ENCODE assay signal across 12 cellular contexts in the genomic region with DNA sequence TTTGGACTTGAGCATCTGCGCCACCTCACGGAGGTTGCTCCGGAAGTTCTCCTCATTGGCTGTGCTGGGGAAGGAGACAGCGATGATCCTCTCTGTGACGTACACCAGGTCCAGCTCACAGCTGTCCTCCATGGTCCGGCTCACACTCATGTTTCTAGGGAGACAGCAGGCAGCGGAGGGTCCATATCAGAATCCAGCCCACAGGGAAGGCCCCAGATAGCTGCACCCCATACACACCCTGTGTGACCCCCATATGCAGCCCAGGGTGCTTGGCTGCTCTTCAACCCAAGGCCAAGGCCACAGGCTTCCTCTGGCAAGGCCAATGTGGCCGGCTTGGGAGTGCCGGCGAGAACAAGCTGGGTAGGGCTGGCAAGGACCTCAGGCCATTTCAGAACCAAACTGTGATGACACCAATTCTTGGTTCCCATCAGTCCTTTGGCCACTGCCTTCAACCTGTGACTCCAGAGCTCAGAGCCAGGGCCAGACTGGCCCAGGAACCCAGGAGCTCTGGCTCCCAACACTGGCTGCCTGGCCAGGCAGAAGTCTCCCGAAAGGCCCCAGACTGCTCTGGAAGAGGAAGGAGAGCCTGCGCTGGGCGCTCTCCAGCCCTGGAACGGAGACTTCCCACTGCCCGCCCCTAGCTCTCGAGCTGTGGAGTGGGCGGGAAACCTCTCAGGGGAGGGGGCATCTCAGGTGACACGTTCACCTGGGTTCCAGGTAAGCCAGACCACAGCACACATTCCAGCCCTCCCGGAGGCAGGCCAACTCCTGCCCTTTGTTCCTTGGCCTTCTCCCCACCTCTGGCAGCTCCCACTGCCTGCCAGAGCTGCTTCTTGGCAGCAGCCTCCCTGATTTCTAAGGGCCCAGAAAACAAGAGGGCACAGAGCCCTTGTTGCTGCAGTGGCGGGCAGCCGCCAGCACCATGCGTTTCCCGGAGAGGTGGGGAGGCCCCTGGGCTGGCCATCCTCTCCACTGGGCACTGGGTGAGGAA.
DNase-seq lines count a peak whose midpoint lies in the region; ATAC-seq and TF ChIP-seq lines count a peak whose summit lies in the region.
"Had no signal": no experiment of that assay in that cellular context is flagged by ENCODE, and none has a peak within 500 bp of the region (broad histone marks: within the 10 kb centered on the region; RNA-seq: fewer than 3 reads in every experiment).

No MANE protein-coding gene starts in this region.

- intact Hi-C loops in lower lobe of right lung (cut with DNase I) (no loop called here), colonic mucosa (cut with DNase I) (no loop called here)

- H3K9ac ChIP-seq in colonic mucosa (ENCODE audit: low read depth in 2 of 2, low read length in 2 of 2) = no peak overlapping the region
- H3K9ac ChIP-seq: BLaER1 treated with 17β-estradiol and CSF1 and Interleukin-3, amounts not matched to agents 10 nM and 100 nM had no signal

- DNase-seq in NCI-H2107 (lab: John Stamatoyannopoulos, UW) (peak; percentile 29), epithelial cell of prostate (ENCODE audit: low read depth, low spot score) (no peak), lower lobe of right lung (peak; percentile 92), suprapubic skin (ENCODE audit: low spot score in 2 of 2) (no peak), HK-2 (ENCODE audit: unreplicated experiment) (no peak), colonic mucosa (no peak)
- DNase-seq in effector CD8-positive, alpha-beta T cell (lab: John Stamatoyannopoulos, UW) = no peak
- DNase-seq: activated CD8-positive, alpha-beta memory T cell treated with anti-CD3 and anti-CD28 coated beads, Interleukin-2, amount 10 ng/mL, durations not matched to agents 7 days and 5 days; amniotic stem cell; NCI-H1105 treated with DMSO at 0.1 percent for 48 hours had no signal

- H3K27ac ChIP-seq in epithelial cell of prostate = peak overlapping the region; percentile 17
- peak overlapping the region; percentile 87 for H3K27ac ChIP-seq in lower lobe of right lung
- H3K27ac ChIP-seq in suprapubic skin = peak overlapping the region; percentile 77
- H3K27ac ChIP-seq in colonic mucosa = no peak overlapping the region

- 55% methylated on average over 22 of the region's 23 CpGs for WGBS in suprapubic skin

- no peak for TF ChIP-seq EP300 in suprapubic skin (IDR thresholded peaks at IDR 0.05)

- TF ChIP-seq POLR2A in suprapubic skin (IDR thresholded peaks at IDR 0.05) = no peak

- TF ChIP-seq CTCF in lower lobe of right lung (IDR thresholded peaks at IDR 0.05) (no peak), suprapubic skin (IDR thresholded peaks at IDR 0.05) (no peak), colonic mucosa (IDR thresholded peaks at IDR 0.05) (no peak)

- H3K4me1 ChIP-seq in lower lobe of right lung (peaks cover 81% of the 10 kb centered on the region), suprapubic skin (peaks cover 62% of the 10 kb centered on the region), colonic mucosa (no peaks in the 10 kb centered on the region)

- peak overlapping the region; percentile 35 for H3K4me3 ChIP-seq in lower lobe of right lung
- no peak overlapping the region for H3K4me3 ChIP-seq in suprapubic skin
- H3K4me3 ChIP-seq in colonic mucosa = no peak overlapping the region
- H3K4me3 ChIP-seq: BLaER1 treated with 17β-estradiol and CSF1 and Interleukin-3, amounts not matched to agents 10 nM and 100 nM had no signal

- ATAC-seq in lower lobe of right lung = peak; percentile 74 to 81
- no peak for ATAC-seq in GM18858 (IDR thresholded peaks at IDR 0.05; ENCODE audit: unreplicated experiment)
- ATAC-seq: activated CD8-positive, alpha-beta memory T cell treated with anti-CD3 and anti-CD28 coated beads, Interleukin-2, amount 10 ng/mL, durations not matched to agents 7 days and 5 days had no signal

- H3K36me3 ChIP-seq in lower lobe of right lung = peaks cover 83% of the 10 kb centered on the region
- peaks cover 53% of the 10 kb centered on the region for H3K36me3 ChIP-seq in suprapubic skin
- no peaks in the 10 kb centered on the region for H3K36me3 ChIP-seq in colonic mucosa

- no peaks in the 10 kb centered on the region for H3K27me3 ChIP-seq in lower lobe of right lung (ENCODE audit: low read depth)
- no peaks in the 10 kb centered on the region for H3K27me3 ChIP-seq in suprapubic skin
- no peaks in the 10 kb centered on the region for H3K27me3 ChIP-seq in colonic mucosa
- H3K27me3 ChIP-seq: BLaER1 treated with 17β-estradiol and CSF1 and Interleukin-3, amounts not matched to agents 10 nM and 100 nM had no signal

- H3K9me3 ChIP-seq in lower lobe of right lung (no peaks in the 10 kb centered on the region), suprapubic skin (no peaks in the 10 kb centered on the region), colonic mucosa (no peaks in the 10 kb centered on the region)
- H3K9me3 ChIP-seq: BLaER1 treated with 17β-estradiol and CSF1 and Interleukin-3, amounts not matched to agents 10 nM and 100 nM had no signal

Comparison
In these comparisons a context has a peak if more than half of its experiments do, and no peak if none do; other contexts are left out.
1. DNase-seq: peak in NCI-H2107 (single experiment) and lower lobe of right lung (single experiment); none in epithelial cell of prostate (single experiment), suprapubic skin (0 of 2), HK-2 (single experiment), colonic mucosa (single experiment) and effector CD8-positive, alpha-beta T cell (single experiment).